Comparison of ENCODE assay signal across 25 cellular contexts in genomic region chr2:122033796-122034195, GRCh38.
"Had no signal": no experiment of that assay in that cellular context is flagged by ENCODE, and none has a peak within 500 bp of the region (broad histone marks: within the 10 kb centered on the region; RNA-seq: fewer than 3 reads in every experiment).

No MANE protein-coding gene starts in this region.

- ATAC-seq: foreskin keratinocyte; gastroesophageal sphincter; heart left ventricle; left cardiac atrium; left lung; naive thymus-derived CD4-positive, alpha-beta T cell; right cardiac atrium; stimulated activated effector memory CD8-positive, alpha-beta T cell treated with anti-CD3 and anti-CD28 coated beads, Interleukin-12 subunit alpha, Interleukin-12 subunit beta, amount 100 ng/mL, for 72 hours; upper lobe of right lung had no signal

- DNase-seq: dermis blood vessel endothelial cell; effector memory CD4-positive, alpha-beta T cell; foreskin keratinocyte; heart left ventricle; hippocampal formation; left cardiac atrium; left lung; midbrain; naive thymus-derived CD4-positive, alpha-beta T cell; right cardiac atrium; sigmoid colon; stimulated activated CD4-positive, alpha-beta T cell treated with anti-CD3 and anti-CD28 coated beads, Interleukin-2, amount 100 ng/mL, for 24 hours; stimulated activated CD4-positive, alpha-beta T cell treated with anti-CD3 and anti-CD28 coated beads, Interleukin-4, amount 100 ng/mL, for 24 hours; stimulated activated naive CD4-positive, alpha-beta T cell treated with Interleukin-2 at 50 U/mL for 16 hours; upper lobe of right lung; uterus had no signal

- H3K9me3 Mint-ChIP-seq: stimulated activated effector memory CD8-positive, alpha-beta T cell treated with anti-CD3 and anti-CD28 coated beads, Interleukin-12 subunit alpha, Interleukin-12 subunit beta, amount 100 ng/mL, for 72 hours had no signal

- H3K27ac Mint-ChIP-seq: naive thymus-derived CD4-positive, alpha-beta T cell; stimulated activated effector memory CD8-positive, alpha-beta T cell treated with anti-CD3 and anti-CD28 coated beads, Interleukin-12 subunit alpha, Interleukin-12 subunit beta, amount 100 ng/mL, for 72 hours had no signal

- H3K4me3 ChIP-seq: coronary artery, esophagus muscularis mucosa, gastroesophageal sphincter, heart left ventricle, left lung, prostate gland, sigmoid colon, thoracic aorta, tibial nerve, upper lobe of right lung, uterus had no signal

- H3K4me3 Mint-ChIP-seq: naive thymus-derived CD4-positive, alpha-beta T cell; nephron; stimulated activated effector memory CD8-positive, alpha-beta T cell treated with anti-CD3 and anti-CD28 coated beads, Interleukin-12 subunit alpha, Interleukin-12 subunit beta, amount 100 ng/mL, for 72 hours had no signal

- H3K9me3 ChIP-seq: esophagus muscularis mucosa, neutrophil, prostate gland, sigmoid colon, thoracic aorta, tibial nerve, upper lobe of right lung, uterus had no signal

- H3K36me3 ChIP-seq: esophagus muscularis mucosa, gastroesophageal sphincter, heart left ventricle, left lung, neutrophil, prostate gland, sigmoid colon, thoracic aorta, tibial nerve, upper lobe of right lung, uterus had no signal

- H3K27me3 ChIP-seq: esophagus muscularis mucosa, foreskin keratinocyte, sigmoid colon, tibial nerve, upper lobe of right lung, uterus had no signal

- H3K27ac ChIP-seq: coronary artery, esophagus muscularis mucosa, foreskin keratinocyte, gastroesophageal sphincter, heart left ventricle, left lung, neutrophil, prostate gland, sigmoid colon, thoracic aorta, tibial nerve, upper lobe of right lung, uterus had no signal

- H3K36me3 Mint-ChIP-seq: naive thymus-derived CD4-positive, alpha-beta T cell; stimulated activated effector memory CD8-positive, alpha-beta T cell treated with anti-CD3 and anti-CD28 coated beads, Interleukin-12 subunit alpha, Interleukin-12 subunit beta, amount 100 ng/mL, for 72 hours had no signal

- H3K4me1 Mint-ChIP-seq: stimulated activated effector memory CD8-positive, alpha-beta T cell treated with anti-CD3 and anti-CD28 coated beads, Interleukin-12 subunit alpha, Interleukin-12 subunit beta, amount 100 ng/mL, for 72 hours had no signal

- H3K4me1 ChIP-seq: esophagus muscularis mucosa, foreskin keratinocyte, gastroesophageal sphincter, prostate gland, sigmoid colon, tibial nerve, upper lobe of right lung, uterus had no signal
